15 cellular contexts compared by ENCODE assay signal in genomic region chr3:69330891-69331400, GRCh38. TPM values are rescaled to one million over a fixed set of nuclear protein-coding genes. Genes with fewer than 3 reads are reported as not detected.
A peak's percentile ranks its signal among the peaks of the same experiment; 100 is the strongest.
DNase-seq lines count a peak whose midpoint lies in the region; ATAC-seq and TF ChIP-seq lines count a peak whose summit lies in the region.
"Had no signal": no experiment of that assay in that cellular context is flagged by ENCODE, and none has a peak within 500 bp of the region (broad histone marks: within the 10 kb centered on the region; RNA-seq: fewer than 3 reads in every experiment).

No MANE protein-coding gene starts in this region.

- no peak overlapping the region for H2BK120ac ChIP-seq in mesenchymal stem cell (ENCODE audit: low read depth, low read length)

- H3K4ac ChIP-seq in mesenchymal stem cell (ENCODE audit: low read depth in 1 of 2, low read length in 2 of 2) = no peak overlapping the region

- no peak overlapping the region for H3K9ac ChIP-seq in mesenchymal stem cell (ENCODE audit: low read length)

- no peak for TF ChIP-seq EP300 in gastroesophageal sphincter (IDR thresholded peaks at IDR 0.05)

- H4K8ac ChIP-seq in mesenchymal stem cell (ENCODE audit: low read length) = no peak overlapping the region

- H3K9me3 ChIP-seq in gastroesophageal sphincter = no peaks in the 10 kb centered on the region
- H3K9me3 ChIP-seq in mesenchymal stem cell (ENCODE audit: control insufficient read depth, low read length) = no peaks in the 10 kb centered on the region
- no peaks in the 10 kb centered on the region for H3K9me3 ChIP-seq in thoracic aorta

- no peak overlapping the region for H3K23ac ChIP-seq in mesenchymal stem cell (ENCODE audit: low read length in 2 of 2)

- H3K4me2 ChIP-seq in mesenchymal stem cell (ENCODE audit: low read length, poor library complexity, severe bottlenecking) = no peak overlapping the region

- peak overlapping the region; percentile 38 for H2AK5ac ChIP-seq in mesenchymal stem cell (ENCODE audit: low read length, severe bottlenecking)

- DNase-seq in OCI-M1 (lab: John Stamatoyannopoulos, UW) (peak; percentile 5), mesenchymal stem cell (no peak), thoracic aorta (ENCODE audit: low spot score) (no peak), SKM-1 (lab: John Stamatoyannopoulos, UW; ENCODE audit: unreplicated experiment) (no peak), NCI-H446 (lab: John Stamatoyannopoulos, UW) (no peak), NCI-H446 treated with DMSO at 0.1 percent for 48 hours (lab: John Stamatoyannopoulos, UW) (no peak)
- DNase-seq: activated naive CD4-positive, alpha-beta T cell; brain microvascular endothelial cell; HFFc6; MM.1S; NCI-H2171 had no signal

- WGBS in gastroesophageal sphincter (ENCODE audit: low coverage in 1 of 2), 2 donors = 24 to 29% methylated on average over 7 of the region's 10 CpGs
- 86% methylated on average over 9 of the region's 10 CpGs for WGBS in mesenchymal stem cell

- no peak overlapping the region for H4K91ac ChIP-seq in mesenchymal stem cell (ENCODE audit: low read length)

- H2BK15ac ChIP-seq in mesenchymal stem cell (ENCODE audit: low read depth, poor library complexity, severe bottlenecking) = no peak overlapping the region

- ATAC-seq in gastroesophageal sphincter (peak; percentile 79), thoracic aorta (ENCODE audit: insufficient number of reproducible peaks, low FRiP score, low read depth) (no peak), HG02885 (IDR thresholded peaks at IDR 0.05; ENCODE audit: poor library complexity, unreplicated experiment) (no peak)
- ATAC-seq: SK-N-SH treated with all-trans-retinoic acid at 6 μM for 48 hours had no signal

- H3K14ac ChIP-seq in mesenchymal stem cell (ENCODE audit: low read length in 2 of 2) = no peak overlapping the region

- H3K36me3 ChIP-seq in gastroesophageal sphincter (no peaks in the 10 kb centered on the region), mesenchymal stem cell (ENCODE audit: control insufficient read depth in 1 of 2, insufficient read depth in 2 of 2, low read depth in 1 of 2, low read length in 2 of 2) (no peaks in the 10 kb centered on the region), thoracic aorta (no peaks in the 10 kb centered on the region)
- H3K36me3 ChIP-seq: brain microvascular endothelial cell had no signal

- H2AFZ ChIP-seq in mesenchymal stem cell (ENCODE audit: low read depth, low read length) = no peak overlapping the region

- H3K79me1 ChIP-seq in mesenchymal stem cell (replicated peaks; ENCODE audit: low read length, poor library complexity, severe bottlenecking) = no peaks in the 10 kb centered on the region

- no peak overlapping the region for H3K4me3 ChIP-seq in gastroesophageal sphincter
- no peak overlapping the region for H3K4me3 ChIP-seq in mesenchymal stem cell (ENCODE audit: insufficient read depth in 1 of 2, low read depth in 1 of 2, low read length in 2 of 2)
- no peak overlapping the region for H3K4me3 ChIP-seq in thoracic aorta

- TF ChIP-seq POLR2A in gastroesophageal sphincter (IDR thresholded peaks at IDR 0.05) = no peak

- H3K4me1 ChIP-seq in gastroesophageal sphincter (peaks cover 0 to 27% (median 0%) of the 10 kb centered on the region in 3 donors), mesenchymal stem cell (ENCODE audit: control insufficient read depth, insufficient read depth, low read depth, low read length) (peaks cover 1% of the 10 kb centered on the region), thoracic aorta (ENCODE audit: control insufficient read depth in 1 of 2, low read depth in 2 of 2) (peaks cover 25 to 32% of the 10 kb centered on the region in 2 donors)

- H3K27me3 ChIP-seq in gastroesophageal sphincter (no peaks in the 10 kb centered on the region), mesenchymal stem cell (ENCODE audit: control insufficient read depth in 1 of 2, insufficient read depth in 1 of 2, low read length in 2 of 2) (peaks cover 0 to 3% of the 10 kb centered on the region in 2 experiments), thoracic aorta (replicated peaks; ENCODE audit: insufficient read depth) (no peaks in the 10 kb centered on the region)
- H3K27me3 ChIP-seq: brain microvascular endothelial cell had no signal

- H2BK5ac ChIP-seq in mesenchymal stem cell (ENCODE audit: low read depth, low read length, poor library complexity, severe bottlenecking) = no peak overlapping the region

- H3K18ac ChIP-seq in mesenchymal stem cell (ENCODE audit: low read depth in 1 of 2, low read length in 2 of 2) = no peak overlapping the region

- TF ChIP-seq CTCF in gastroesophageal sphincter (IDR thresholded peaks at IDR 0.05) (no peak), thoracic aorta (IDR thresholded peaks at IDR 0.05) (no peak)

- H3K27ac ChIP-seq in gastroesophageal sphincter (peak overlapping the region in 3 of 4 donors; percentile 3 to 48 (median 38)), mesenchymal stem cell (ENCODE audit: low read length, poor library complexity, severe bottlenecking) (no peak overlapping the region), thoracic aorta (peak overlapping the region; percentile 1 to 84)
- H3K27ac ChIP-seq: brain microvascular endothelial cell, VCaP had no signal

- no peak overlapping the region for H2BK12ac ChIP-seq in mesenchymal stem cell (ENCODE audit: low read length in 2 of 2)

RNA-seq across cellular contexts. Expression of gene FRMD4B, which starts 54.9 kb away (rescaled TPM):
- total RNA-seq in gastroesophageal sphincter (10 to 100 TPM in 3 of 4 donors, 1 to 10 TPM in 1; 7.1 to 22.3 (median 19.8) TPM), thoracic aorta (10 to 100 TPM; 57.5 to 86.1 TPM)
- 3.9 TPM for polyA plus RNA-seq in mesenchymal stem cell (2013, experiment 1 of 2)
- polyA plus RNA-seq in mesenchymal stem cell (2013, experiment 2 of 2) = 4.2 TPM
